ENCODE assay signal across 8 cellular contexts in genomic region chr6:43723737-43724295, GRCh38. TPM values are rescaled to one million over a fixed set of nuclear protein-coding genes. Genes with fewer than 3 reads are reported as not detected.
A peak's percentile ranks its signal among the peaks of the same experiment; 100 is the strongest.
DNase-seq lines count a peak whose midpoint lies in the region; ATAC-seq lines count a peak whose summit lies in the region.

No MANE protein-coding gene starts in this region.

- H2BK5ac ChIP-seq in trophoblast cell (ENCODE audit: low read depth, low read length, poor library complexity): no peak overlapping the region

- H3K4me1 ChIP-seq in BLaER1 treated with 17β-estradiol and CSF1 and Interleukin-3, amounts not matched to agents 10 nM and 100 nM: peaks cover 31 to 74% (median 51%) of the 10 kb centered on the region in 10 experiments
- H3K4me1 ChIP-seq in trophoblast cell (ENCODE audit: control insufficient read depth in 1 of 2, insufficient read depth in 2 of 2, low read length in 2 of 2): no peaks in the 10 kb centered on the region

- H3K27me3 ChIP-seq in BLaER1 treated with 17β-estradiol and CSF1 and Interleukin-3, amounts not matched to agents 10 nM and 100 nM: no peaks in the 10 kb centered on the region
- H3K27me3 ChIP-seq in trophoblast cell (ENCODE audit: insufficient read depth, low read length): no peaks in the 10 kb centered on the region

- peak overlapping the region; percentile 79 to 94 (median 86) for H3K4me2 ChIP-seq in BLaER1 treated with 17β-estradiol and CSF1 and Interleukin-3, amounts not matched to agents 10 nM and 100 nM
- no peak overlapping the region for H3K4me2 ChIP-seq in trophoblast cell (ENCODE audit: low read length)

- no peaks in the 10 kb centered on the region for H3K79me1 ChIP-seq in trophoblast cell (ENCODE audit: low read length)

- no peaks in the 10 kb centered on the region for H4K20me1 ChIP-seq in BLaER1 treated with 17β-estradiol and CSF1 and Interleukin-3, amounts not matched to agents 10 nM and 100 nM

- no peak overlapping the region for H2AFZ ChIP-seq in trophoblast cell (ENCODE audit: insufficient read depth, low read length, poor library complexity)

- H3K4ac ChIP-seq in trophoblast cell (ENCODE audit: low read depth, low read length): no peak overlapping the region

- peak overlapping the region; percentile 71 to 99 (median 95); a peak in 21 of 22 replicates for H3K27ac ChIP-seq in BLaER1 treated with 17β-estradiol and CSF1 and Interleukin-3, amounts not matched to agents 10 nM and 100 nM
- H3K27ac ChIP-seq in trophoblast cell (ENCODE audit: low read depth, low read length): no peak overlapping the region

- no peak overlapping the region for H4K8ac ChIP-seq in trophoblast cell (ENCODE audit: low read depth, low read length)

- no peak overlapping the region for H4K12ac ChIP-seq in trophoblast cell (ENCODE audit: low read depth, low read length)

- H4K91ac ChIP-seq in trophoblast cell (ENCODE audit: low read depth, low read length): no peak overlapping the region

- no peak overlapping the region for H2AK5ac ChIP-seq in trophoblast cell (ENCODE audit: low read length)

- peaks cover 0 to 4% (median 0%) of the 10 kb centered on the region in 11 experiments; a peak in 3 of 22 replicates for H3K9me3 ChIP-seq in BLaER1 treated with 17β-estradiol and CSF1 and Interleukin-3, amounts not matched to agents 10 nM and 100 nM (replicated peaks in 1 of 11)
- no peaks in the 10 kb centered on the region for H3K9me3 ChIP-seq in trophoblast cell (ENCODE audit: insufficient read depth, low read depth, low read length)

- DNase-seq in OCI-M1 (lab: John Stamatoyannopoulos, UW) (peak; percentile 95), fibroblast of the conjunctiva (ENCODE audit: low read depth) (peak; percentile 67), trophoblast cell (peak; percentile 79 to 84)
- peak; percentile 80 to 83 for DNase-seq in activated T-cell treated with anti-CD3 and anti-CD28 coated beads, Interleukin-2, amount 50 U/mL, for 48 hours

- peak overlapping the region in 1 of 10 experiments; percentile 57; a peak in 1 of 20 replicates for H3K4me3 ChIP-seq in BLaER1 treated with 17β-estradiol and CSF1 and Interleukin-3, amounts not matched to agents 10 nM and 100 nM
- H3K4me3 ChIP-seq in trophoblast cell (ENCODE audit: low read depth, low read length): no peak overlapping the region

- ATAC-seq in GM19023 (IDR thresholded peaks at IDR 0.05; ENCODE audit: unreplicated experiment) (peak; percentile 57), HG03565 (IDR thresholded peaks at IDR 0.05; ENCODE audit: unreplicated experiment) (peak; percentile 39), GM19452 (IDR thresholded peaks at IDR 0.05; ENCODE audit: unreplicated experiment) (no peak)

- H3K18ac ChIP-seq in trophoblast cell (ENCODE audit: low read length): no peak overlapping the region

- peak overlapping the region in 10 of 11 experiments; percentile 70 to 89 (median 82); a peak in 20 of 22 replicates for H3K9ac ChIP-seq in BLaER1 treated with 17β-estradiol and CSF1 and Interleukin-3, amounts not matched to agents 10 nM and 100 nM
- H3K9ac ChIP-seq in trophoblast cell (ENCODE audit: low read length): no peak overlapping the region

- no peak overlapping the region for H3K14ac ChIP-seq in trophoblast cell (ENCODE audit: low read length)

- no peaks in the 10 kb centered on the region for H3K79me2 ChIP-seq in trophoblast cell (ENCODE audit: control insufficient read depth, insufficient read depth, low read length, poor library complexity)

- no peak overlapping the region for H3K23ac ChIP-seq in trophoblast cell (ENCODE audit: low read length)

- no CpG with 5 or more reads among the region's 9 CpGs for WGBS in trophoblast cell (ENCODE audit: extremely low coverage, insufficient coverage, insufficient read length)

- no peak overlapping the region for H2BK12ac ChIP-seq in trophoblast cell (ENCODE audit: low read length)

- no peaks in the 10 kb centered on the region for H3K36me3 ChIP-seq in BLaER1 treated with 17β-estradiol and CSF1 and Interleukin-3, amounts not matched to agents 10 nM and 100 nM
- H3K36me3 ChIP-seq in trophoblast cell (ENCODE audit: control insufficient read depth in 1 of 2, insufficient read depth in 2 of 2, low read length in 2 of 2): no peaks in the 10 kb centered on the region

- no peak overlapping the region for H2BK120ac ChIP-seq in trophoblast cell (ENCODE audit: insufficient read depth, low read length, poor library complexity)

RNA-seq across cellular contexts. Expression of gene MRPS18A, which starts 36.2 kb away (rescaled TPM):
- polyA plus RNA-seq in trophoblast cell (2013): 40.8 and 44.2 TPM in 2 replicates

RNA-seq across cellular contexts. Expression of gene VEGFA, which starts 46.2 kb away (rescaled TPM):
- polyA plus RNA-seq in trophoblast cell (2013): 111 and 117 TPM in 2 replicates
